In the genomic region with DNA sequence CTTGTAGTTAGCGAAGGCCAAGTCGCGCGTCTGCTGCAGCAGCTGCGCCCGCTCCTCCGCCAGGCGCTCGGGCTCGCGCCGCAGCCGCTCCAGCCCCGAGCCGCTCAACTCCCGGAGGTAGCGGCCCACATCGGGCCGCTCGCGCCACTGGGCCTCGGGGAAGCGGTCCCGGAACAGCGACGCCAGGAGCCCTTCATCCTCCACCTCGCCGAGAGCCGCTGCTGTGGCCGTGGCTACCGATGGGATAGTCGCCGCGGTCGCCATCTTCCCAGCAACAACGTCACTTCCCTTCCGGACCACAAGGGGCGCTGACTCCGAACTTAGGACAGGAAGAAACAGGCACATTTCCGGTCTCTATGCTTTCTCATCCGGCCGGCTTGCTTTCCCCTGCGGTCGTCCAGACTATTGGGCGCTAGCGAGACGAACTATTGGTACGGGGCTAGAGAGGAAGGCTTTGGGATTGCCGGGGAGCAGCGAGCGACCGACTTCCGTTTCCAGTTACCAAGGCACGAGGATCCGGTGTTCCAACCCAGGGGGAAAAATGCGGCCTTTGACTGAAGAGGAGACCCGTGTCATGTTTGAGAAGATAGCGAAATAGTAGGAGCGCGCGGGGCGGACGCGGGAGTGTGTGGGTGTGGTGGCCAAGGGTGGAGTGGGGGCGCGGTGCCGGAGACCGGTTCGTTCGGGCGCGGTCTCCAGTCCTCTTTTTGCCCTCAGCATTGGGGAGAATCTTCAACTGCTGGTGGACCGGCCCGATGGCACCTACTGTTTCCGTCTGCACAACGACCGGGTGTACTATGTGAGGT, we compare ENCODE assay signal across 8 cellular contexts. TPM values are rescaled to one million over a fixed set of nuclear protein-coding genes. Genes with fewer than 3 reads are reported as not detected.
A peak's percentile ranks its signal among the peaks of the same experiment; 100 is the strongest.
DNase-seq lines count a peak whose midpoint lies in the region; ATAC-seq, FAIRE-seq and TF ChIP-seq lines count a peak whose summit lies in the region.

COG8 (minus strand) TSS at position 276 of the 806 bp plus-strand sequence; CDS start at position 264, 12 bp downstream.
NIP7 (plus strand) TSS at position 484 of the 806 bp plus-strand sequence; CDS start at position 542, 58 bp downstream.

- H3K9me3 ChIP-seq in ES-I3 (ENCODE audit: control insufficient read depth, insufficient read depth, low read length) = no peaks in the 10 kb centered on the region
- no peaks in the 10 kb centered on the region for H3K9me3 ChIP-seq in Loucy (ENCODE audit: insufficient read depth, low read depth, low read length)

- no peaks in the 10 kb centered on the region for H3K9me3 Mint-ChIP-seq in natural killer cell

- TF ChIP-seq POLR2A in H54 (IDR thresholded peaks at IDR 0.05; ENCODE audit: low read depth, low read length) (peak; percentile 79), Raji (IDR thresholded peaks at IDR 0.05; ENCODE audit: insufficient read depth, low read depth, low read length) (peak; percentile 96)

- H3K36me3 ChIP-seq in ES-I3 (ENCODE audit: insufficient read depth, low read length) (peaks cover 25% of the 10 kb centered on the region), Loucy (ENCODE audit: insufficient read depth, low read length) (peaks cover 12% of the 10 kb centered on the region; the same call in 1 of the 2 replicates)

- peak within 1 kb of the TSS; percentile 94 to 99 for H3K27ac Mint-ChIP-seq in natural killer cell

- peak; percentile 71 for TF ChIP-seq CTCF in Loucy (conservative IDR thresholded peaks at IDR 0.05; ENCODE audit: low read length)
- TF ChIP-seq CTCF in natural killer cell (IDR thresholded peaks at IDR 0.05) = peak; percentile 93

- FAIRE-seq in H54 (lab: Jason Lieb, UNC) = peak; percentile 96

- H3K79me2 ChIP-seq in Loucy (ENCODE audit: insufficient read depth, low read length) = peaks cover 52% of the 10 kb centered on the region

- H3K27me3 Mint-ChIP-seq in natural killer cell (ENCODE audit: low read depth in 2 of 2) = no peaks in the 10 kb centered on the region

- H3K4me1 Mint-ChIP-seq in natural killer cell = peaks cover 36 to 38% of the 10 kb centered on the region in 2 donors

- H3K27me3 ChIP-seq in Loucy (ENCODE audit: insufficient read depth, low read length, poor library complexity, severe bottlenecking) = no peaks in the 10 kb centered on the region

- peak within 1 kb of the TSS; percentile 72 for H2AFZ ChIP-seq in Loucy (ENCODE audit: low read length)

- no peaks in the 10 kb centered on the region for H3K9me2 ChIP-seq in Loucy (replicated peaks; ENCODE audit: low read depth, low read length)

- H3K4me3 Mint-ChIP-seq in natural killer cell = peak within 1 kb of the TSS; percentile 100

- peaks cover 3% of the 10 kb centered on the region for H4K20me1 ChIP-seq in Loucy (ENCODE audit: insufficient read depth, low read length, poor library complexity, severe bottlenecking)

- peaks cover 9% of the 10 kb centered on the region for H3K36me3 Mint-ChIP-seq in natural killer cell

- H3K4me1 ChIP-seq in ES-I3 (ENCODE audit: insufficient read depth, low read length) (no peaks in the 10 kb centered on the region), Loucy (ENCODE audit: insufficient read depth, low read length, poor library complexity, severe bottlenecking) (peaks cover 31% of the 10 kb centered on the region)

- peak; percentile 89 to 94 (median 92) for ATAC-seq in natural killer cell

- DNase-seq in H54 (ENCODE audit: insufficient read length, low spot score) (peak; percentile 94), fibroblast of peridontal ligament (ENCODE audit: extremely low read depth) (peak; percentile 99), natural killer cell (peak; percentile 89)
- DNase-seq in activated T-helper 9 cell treated with anti-CD3 and anti-CD28 coated beads, Interleukin-2, amount 50 U/mL, for 16 hours (ENCODE audit: low read depth) = peak; percentile 87
- DNase-seq in stimulated activated naive CD4-positive, alpha-beta T cell treated with Interleukin-2 at 50 U/mL for 16 hours (lab: John Stamatoyannopoulos, UW) = peak; percentile 91

- intact Hi-C loops in natural killer cell (cut with micrococcal nuclease) = loop anchor here (1.0 to 5.0 kb wide), 3 partner anchors 28 to 85 kb away; partner anchors contain the start of genes CYB5B, TERF2 and VPS4A

- H3K9ac ChIP-seq in ES-I3 (ENCODE audit: low read depth, low read length) = peak within 1 kb of the TSS; percentile 92
- H3K9ac ChIP-seq in Loucy (ENCODE audit: low read depth, low read length, poor library complexity, severe bottlenecking) = peak within 1 kb of the TSS; percentile 88

- H3F3A ChIP-seq in Loucy (ENCODE audit: low read depth) = no peaks in the 10 kb centered on the region

- H3K4me3 ChIP-seq in Loucy (ENCODE audit: low read length, poor library complexity, severe bottlenecking) = peak within 1 kb of the TSS; percentile 83

- peak within 1 kb of the TSS; percentile 97 for H3K4me2 ChIP-seq in Loucy (ENCODE audit: low read depth, low read length, poor library complexity, severe bottlenecking)

RNA-seq across cellular contexts. Expression of gene COG8, which starts in this region (rescaled TPM):
- total RNA-seq in natural killer cell = 10 to 100 TPM; 26.3 to 34.6 (median 29.0) TPM

RNA-seq across cellular contexts. Expression of gene NIP7, which starts in this region (rescaled TPM):
- 10 to 100 TPM; 33.7 to 41.8 (median 37.7) TPM for total RNA-seq in natural killer cell

Comparison
In these comparisons a context has a peak if more than half of its experiments do, and no peak if none do; other contexts are left out.
1. Peak in every context shown above with its lines: DNase-seq, ATAC-seq and H3K4me3 ChIP-seq.